1 cellular context compared by ENCODE assay signal in genomic region chr7:100678291-100678984, GRCh38.
TF ChIP-seq lines count a peak whose summit lies in the region.

No MANE protein-coding gene starts in this region.

TF ChIP-seq in IMR-90, 13 proteins besides CTCF, POLR2A, EP300 and RAD21 (continued from another document):
- TF ChIP-seq USF2 (IDR thresholded peaks at IDR 0.05; ENCODE audit: low read depth, low read length) (no peak), NFE2L2 (IDR thresholded peaks at IDR 0.05; ENCODE audit: low read depth, low read length) (no peak), FOS (IDR thresholded peaks at IDR 0.05; ENCODE audit: low read depth, low read length) (no peak), CEBPB (IDR thresholded peaks at IDR 0.05; ENCODE audit: low read depth, low read length) (no peak), ELK1 (IDR thresholded peaks at IDR 0.05; ENCODE audit: borderline replicate concordance, low read depth, low read length) (no peak), MXI1 (IDR thresholded peaks at IDR 0.05; ENCODE audit: borderline replicate concordance, low read depth, low read length) (no peak), SMC3 (IDR thresholded peaks at IDR 0.05; ENCODE audit: low read depth, low read length) (no peak)
